ENCODE assay signal across 17 cellular contexts in genomic region chr1:80799457-80799856, GRCh38.
"Had no signal": no experiment of that assay in that cellular context is flagged by ENCODE, and none has a peak within 500 bp of the region (broad histone marks: within the 10 kb centered on the region; RNA-seq: fewer than 3 reads in every experiment).

No MANE protein-coding gene starts in this region.

- H3K4me1 Mint-ChIP-seq: activated naive CD4-positive, alpha-beta T cell treated with anti-CD3 and anti-CD28 coated beads, Interleukin-2, amount 50 U/mL, for 24 hours; nephron had no signal

- H3K27ac Mint-ChIP-seq: activated naive CD4-positive, alpha-beta T cell treated with anti-CD3 and anti-CD28 coated beads, Interleukin-2, amount 50 U/mL, for 24 hours; nephron; T-helper 1 cell treated with Interleukin-12 subunit alpha and Interleukin-12 subunit beta and Interleukin-4 antibody, amounts not matched to agents 30 μg/mL and 1 μg/mL, for 36 hours; type B pancreatic cell had no signal

- H3K27ac ChIP-seq: body of pancreas, left lung, sigmoid colon had no signal

- DNase-seq: activated CD4-positive, alpha-beta T cell treated with anti-CD3 and anti-CD28 coated beads, Interleukin-2, amount 50 U/mL, for 4 hours; activated effector memory CD4-positive, alpha-beta T cell treated with Interleukin-2 at 50 U/mL for 16 hours; activated T-cell treated with anti-CD3 and anti-CD28 coated beads, Interleukin-2, amount 50 U/mL, for 1 hour; body of pancreas; dermis blood vessel endothelial cell; islet precursor cell; left lung; mesenchymal stem cell; sigmoid colon; stimulated activated naive CD4-positive, alpha-beta T cell treated with Interleukin-2 at 50 U/mL for 16 hours had no signal

- H3K4me1 ChIP-seq: body of pancreas, left lung, sigmoid colon had no signal

- H3K9me3 ChIP-seq: body of pancreas, sigmoid colon had no signal

- FAIRE-seq: TTC549 had no signal

- H3K27me3 ChIP-seq: body of pancreas, left lung, sigmoid colon had no signal

- H3K4me3 ChIP-seq: body of pancreas, left lung, sigmoid colon had no signal

- H3K4me3 Mint-ChIP-seq: activated naive CD4-positive, alpha-beta T cell treated with anti-CD3 and anti-CD28 coated beads, Interleukin-2, amount 50 U/mL, for 24 hours; nephron; T-helper 1 cell treated with Interleukin-12 subunit alpha and Interleukin-12 subunit beta and Interleukin-4 antibody, amounts not matched to agents 30 μg/mL and 1 μg/mL, for 36 hours; type B pancreatic cell had no signal

- ATAC-seq: activated CD4-positive, CD25-positive, alpha-beta regulatory T cell treated with anti-CD3 and anti-CD28 coated beads, Interleukin-2, amount 50 U/mL, for 24 hours; body of pancreas; esophagus mucosa; left lung had no signal

- H3K36me3 Mint-ChIP-seq: activated naive CD4-positive, alpha-beta T cell treated with anti-CD3 and anti-CD28 coated beads, Interleukin-2, amount 50 U/mL, for 24 hours; type B pancreatic cell had no signal

- H3K36me3 ChIP-seq: left lung, sigmoid colon had no signal

- H3K27me3 Mint-ChIP-seq: activated naive CD4-positive, alpha-beta T cell treated with anti-CD3 and anti-CD28 coated beads, Interleukin-2, amount 50 U/mL, for 24 hours; type B pancreatic cell had no signal

- H3K9me3 Mint-ChIP-seq: activated naive CD4-positive, alpha-beta T cell treated with anti-CD3 and anti-CD28 coated beads, Interleukin-2, amount 50 U/mL, for 24 hours; nephron; T-helper 1 cell treated with Interleukin-12 subunit alpha and Interleukin-12 subunit beta and Interleukin-4 antibody, amounts not matched to agents 30 μg/mL and 1 μg/mL, for 36 hours; type B pancreatic cell had no signal
